In the genomic region with DNA sequence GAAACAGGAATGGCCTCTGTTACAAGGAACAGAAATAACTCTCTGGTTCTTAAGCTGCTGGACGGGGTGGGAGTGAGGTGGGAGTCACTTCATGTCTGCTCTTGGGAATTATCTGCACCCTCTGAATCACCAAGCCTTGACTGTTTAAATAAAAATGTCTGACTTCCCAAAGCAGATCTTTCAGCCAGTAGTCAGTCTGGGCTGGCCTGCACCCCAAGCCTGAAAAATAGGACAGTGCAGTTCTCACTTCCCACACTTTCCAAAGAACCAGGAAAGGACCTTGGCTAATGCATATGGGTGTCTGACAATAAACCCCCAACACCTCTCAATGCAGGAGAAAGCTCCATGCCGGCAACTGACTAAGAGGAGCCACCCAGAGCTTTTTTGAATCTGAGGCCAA, we compare ENCODE assay signal across 9 cellular contexts.
"Had no signal": no experiment of that assay in that cellular context is flagged by ENCODE, and none has a peak within 500 bp of the region (broad histone marks: within the 10 kb centered on the region; RNA-seq: fewer than 3 reads in every experiment).

No MANE protein-coding gene starts in this region.

- ATAC-seq: HCT116, K562 had no signal

- H3K4me1 ChIP-seq: HAP-1 had no signal

- H3K4me3 ChIP-seq: GM23248, HAP-1, K562 had no signal

- H3K36me3 ChIP-seq: HAP-1 had no signal

- H3K27ac ChIP-seq: GM23248, HL-60 had no signal

- DNase-seq: GM23248, GOT3, H7, HFFc6, IMR-90 had no signal

- H2AFZ ChIP-seq: GM23248 had no signal

- H3K9ac ChIP-seq: GM23248 had no signal

- H3K9me3 ChIP-seq: HAP-1 had no signal
